ENCODE assay signal across 8 cellular contexts in the genomic region with DNA sequence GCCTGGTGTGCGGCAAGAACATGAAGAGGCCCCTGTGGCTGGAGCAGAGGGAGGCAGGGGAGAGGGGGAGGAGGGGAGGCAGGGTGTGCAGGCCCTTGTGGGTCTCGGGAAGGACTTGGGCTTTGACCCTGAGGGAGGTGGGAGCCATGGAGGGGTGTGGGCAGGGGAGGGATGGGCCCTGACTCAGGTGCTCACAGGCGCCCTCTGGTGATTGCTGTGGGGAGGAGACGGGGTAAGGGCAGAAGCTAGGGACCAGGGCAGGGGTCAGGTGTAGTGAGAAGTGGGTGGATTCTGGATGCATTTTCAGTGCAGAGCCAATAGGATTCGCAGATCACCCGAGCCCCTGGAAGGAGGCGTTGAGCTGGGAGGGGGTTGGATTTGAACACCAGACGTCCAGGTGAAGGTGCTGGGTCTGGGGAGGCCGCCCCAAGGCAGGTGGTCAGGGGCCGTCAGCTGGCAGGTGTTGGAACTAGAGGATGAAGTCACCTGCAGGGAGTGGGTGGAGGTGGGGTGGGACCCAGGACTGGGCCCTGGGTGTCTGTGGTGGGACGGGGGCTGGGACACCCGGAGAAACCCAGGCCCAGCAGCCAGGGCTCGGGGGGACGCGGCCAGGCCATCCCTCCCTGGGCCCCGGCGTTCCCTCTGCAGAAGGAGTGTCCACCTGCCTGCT.
DNase-seq lines count a peak whose midpoint lies in the region; ATAC-seq and TF ChIP-seq lines count a peak whose summit lies in the region.

No MANE protein-coding gene starts in this region.

- CTCF ChIA-PET in Calu3 (lab: Charles Lee) = no interaction called here

- no TSS peak for BruUV-seq in Calu3 (replicated peaks; lab: Mats Ljungman, UMichigan)

- H3K4me1 Mint-ChIP-seq in Calu3 (ENCODE audit: low read depth, unreplicated experiment) = no peaks in the 10 kb centered on the region

- H3K36me3 Mint-ChIP-seq in Calu3 (ENCODE audit: insufficient read depth, unreplicated experiment) = no peaks in the 10 kb centered on the region

- TF ChIP-seq CTCF in Calu3 (IDR thresholded peaks at IDR 0.05; ENCODE audit: unreplicated experiment) = peak; percentile 49

- H3K27me3 Mint-ChIP-seq in Calu3 (ENCODE audit: unreplicated experiment) = no peaks in the 10 kb centered on the region

- TF ChIP-seq EP300 in Ishikawa (IDR thresholded peaks at IDR 0.05; ENCODE audit: borderline replicate concordance) = no peak

- H3K9me3 Mint-ChIP-seq in Calu3 (ENCODE audit: low read depth, unreplicated experiment) = no peaks in the 10 kb centered on the region

- ATAC-seq in left ventricle myocardium superior (peak; percentile 47), GM18498 (IDR thresholded peaks at IDR 0.05; ENCODE audit: unreplicated experiment) (no peak), HG03378 (IDR thresholded peaks at IDR 0.05; ENCODE audit: unreplicated experiment) (no peak)

- no peak overlapping the region for H3K27ac Mint-ChIP-seq in Calu3 (ENCODE audit: unreplicated experiment)

- intact Hi-C loops in Calu3 (cut with micrococcal nuclease; ENCODE audit: unreplicated experiment) (no loop called here), left ventricle myocardium superior (cut with micrococcal nuclease) (no loop called here)

- DNase-seq in Calu3 (peak; percentile 48), activated T-cell treated with anti-CD3 and anti-CD28 coated beads for 1 hour (ENCODE audit: low read depth) (peak; percentile 33), left ventricle myocardium superior (no peak), AG08396 (ENCODE audit: low spot score) (no peak)
- peak; percentile 37 for DNase-seq in stimulated activated CD4-positive, alpha-beta T cell treated with anti-CD3 and anti-CD28 coated beads, Interleukin-4, amount 100 ng/mL, for 24 hours

- TF ChIP-seq RAD21 in Ishikawa (IDR thresholded peaks at IDR 0.05; ENCODE audit: low read depth) = peak; percentile 50

- H3K4me3 Mint-ChIP-seq in Calu3 (ENCODE audit: low read depth, unreplicated experiment) = no peak overlapping the region

TF ChIP-seq in Ishikawa, 13 proteins besides CTCF, POLR2A, EP300 and RAD21:
- TF ChIP-seq, protein P1, sequence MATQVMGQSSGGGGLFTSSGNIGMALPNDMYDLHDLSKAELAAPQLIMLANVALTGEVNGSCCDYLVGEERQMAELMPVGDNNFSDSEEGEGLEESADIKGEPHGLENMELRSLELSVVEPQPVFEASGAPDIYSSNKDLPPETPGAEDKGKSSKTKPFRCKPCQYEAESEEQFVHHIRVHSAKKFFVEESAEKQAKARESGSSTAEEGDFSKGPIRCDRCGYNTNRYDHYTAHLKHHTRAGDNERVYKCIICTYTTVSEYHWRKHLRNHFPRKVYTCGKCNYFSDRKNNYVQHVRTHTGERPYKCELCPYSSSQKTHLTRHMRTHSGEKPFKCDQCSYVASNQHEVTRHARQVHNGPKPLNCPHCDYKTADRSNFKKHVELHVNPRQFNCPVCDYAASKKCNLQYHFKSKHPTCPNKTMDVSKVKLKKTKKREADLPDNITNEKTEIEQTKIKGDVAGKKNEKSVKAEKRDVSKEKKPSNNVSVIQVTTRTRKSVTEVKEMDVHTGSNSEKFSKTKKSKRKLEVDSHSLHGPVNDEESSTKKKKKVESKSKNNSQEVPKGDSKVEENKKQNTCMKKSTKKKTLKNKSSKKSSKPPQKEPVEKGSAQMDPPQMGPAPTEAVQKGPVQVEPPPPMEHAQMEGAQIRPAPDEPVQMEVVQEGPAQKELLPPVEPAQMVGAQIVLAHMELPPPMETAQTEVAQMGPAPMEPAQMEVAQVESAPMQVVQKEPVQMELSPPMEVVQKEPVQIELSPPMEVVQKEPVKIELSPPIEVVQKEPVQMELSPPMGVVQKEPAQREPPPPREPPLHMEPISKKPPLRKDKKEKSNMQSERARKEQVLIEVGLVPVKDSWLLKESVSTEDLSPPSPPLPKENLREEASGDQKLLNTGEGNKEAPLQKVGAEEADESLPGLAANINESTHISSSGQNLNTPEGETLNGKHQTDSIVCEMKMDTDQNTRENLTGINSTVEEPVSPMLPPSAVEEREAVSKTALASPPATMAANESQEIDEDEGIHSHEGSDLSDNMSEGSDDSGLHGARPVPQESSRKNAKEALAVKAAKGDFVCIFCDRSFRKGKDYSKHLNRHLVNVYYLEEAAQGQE (IDR thresholded peaks at IDR 0.05; ENCODE audit: low read depth) = no peak
- TF ChIP-seq EGR1 (IDR thresholded peaks at IDR 0.05) (no peak), FOXM1 (IDR thresholded peaks at IDR 0.05; ENCODE audit: borderline replicate concordance, low read depth) (no peak), TEAD4 (IDR thresholded peaks at IDR 0.05) (no peak), ZBTB7A (IDR thresholded peaks at IDR 0.05; ENCODE audit: low read depth) (no peak), NFIC (IDR thresholded peaks at IDR 0.05) (no peak), TAF1 (IDR thresholded peaks at IDR 0.05; ENCODE audit: low read depth) (no peak), YY1 (IDR thresholded peaks at IDR 0.05; ENCODE audit: low read depth) (no peak), TCF12 (IDR thresholded peaks at IDR 0.05; ENCODE audit: low read depth) (no peak), CEBPB (IDR thresholded peaks at IDR 0.05) (no peak), CREB1 (IDR thresholded peaks at IDR 0.05; ENCODE audit: low read depth) (no peak)
- TF ChIP-seq, protein P2, sequence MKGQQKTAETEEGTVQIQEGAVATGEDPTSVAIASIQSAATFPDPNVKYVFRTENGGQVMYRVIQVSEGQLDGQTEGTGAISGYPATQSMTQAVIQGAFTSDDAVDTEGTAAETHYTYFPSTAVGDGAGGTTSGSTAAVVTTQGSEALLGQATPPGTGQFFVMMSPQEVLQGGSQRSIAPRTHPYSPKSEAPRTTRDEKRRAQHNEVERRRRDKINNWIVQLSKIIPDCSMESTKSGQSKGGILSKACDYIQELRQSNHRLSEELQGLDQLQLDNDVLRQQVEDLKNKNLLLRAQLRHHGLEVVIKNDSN (IDR thresholded peaks at IDR 0.05) = no peak
- TF ChIP-seq, protein P3, sequence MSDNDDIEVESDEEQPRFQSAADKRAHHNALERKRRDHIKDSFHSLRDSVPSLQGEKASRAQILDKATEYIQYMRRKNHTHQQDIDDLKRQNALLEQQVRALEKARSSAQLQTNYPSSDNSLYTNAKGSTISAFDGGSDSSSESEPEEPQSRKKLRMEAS (IDR thresholded peaks at IDR 0.05) = no peak

Comparison
In these comparisons a context has a peak if more than half of its experiments do, and no peak if none do; other contexts are left out.
1. DNase-seq: peak in Calu3 (single experiment), activated T-cell treated with anti-CD3 and anti-CD28 coated beads for 1 hour (single experiment) and stimulated activated CD4-positive, alpha-beta T cell treated with anti-CD3 and anti-CD28 coated beads, Interleukin-4, amount 100 ng/mL, for 24 hours (single experiment); none in left ventricle myocardium superior (single experiment) and AG08396 (single experiment).